ENCODE assay signal across 27 cellular contexts in the genomic region with DNA sequence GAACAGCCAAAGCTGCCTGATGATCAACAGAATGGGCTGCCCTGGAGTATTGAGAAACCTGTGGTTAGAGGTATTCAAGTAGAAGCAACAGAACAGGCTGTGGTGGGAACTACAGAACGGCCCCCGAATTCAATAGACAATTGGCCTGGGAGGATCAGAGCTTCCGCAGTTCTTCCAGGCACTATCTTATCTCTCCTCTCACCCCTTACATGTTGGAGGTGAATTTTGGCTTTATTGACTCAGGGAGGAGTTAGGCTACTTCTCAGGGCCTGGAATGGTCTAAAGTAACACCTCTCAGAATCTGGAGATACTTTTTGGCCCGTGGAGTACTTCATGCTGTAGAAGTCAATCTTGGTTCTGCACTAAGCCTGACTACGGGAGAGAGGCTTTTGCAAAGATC.
"Had no signal": no experiment of that assay in that cellular context is flagged by ENCODE, and none has a peak within 500 bp of the region (broad histone marks: within the 10 kb centered on the region; RNA-seq: fewer than 3 reads in every experiment).

No MANE protein-coding gene starts in this region.

- ATAC-seq: activated CD4-positive, CD25-positive, alpha-beta regulatory T cell treated with anti-CD3 and anti-CD28 coated beads, Interleukin-2, amount 50 U/mL, for 24 hours; activated CD8-positive, alpha-beta T cell treated with anti-CD3 and anti-CD28 coated beads for 36 hours; activated T-cell treated with anti-CD3 and anti-CD28 coated beads, Interleukin-2, amount 50 U/mL, for 4 hours; activated T-helper 17 cell treated with anti-CD3 and anti-CD28 coated beads, Interleukin-2, amount 50 U/mL, for 72 hours; effector memory CD8-positive, alpha-beta T cell; gastroesophageal sphincter; T-helper 17 cell had no signal

- H3K4me1 ChIP-seq: esophagus squamous epithelium had no signal

- H3K27ac ChIP-seq: brain microvascular endothelial cell, epithelial cell of prostate, esophagus squamous epithelium, gastroesophageal sphincter, WERI-Rb-1 had no signal

- H3K9me3 ChIP-seq: esophagus squamous epithelium, gastroesophageal sphincter had no signal

- H3K4me3 ChIP-seq: coronary artery, dorsolateral prefrontal cortex, esophagus squamous epithelium, gastroesophageal sphincter had no signal

- H3K27me3 ChIP-seq: brain microvascular endothelial cell, dorsolateral prefrontal cortex, gastroesophageal sphincter had no signal

- DNase-seq: activated B cell treated with CpG ODN at 0.5 μM for 24 hours; activated CD4-positive, alpha-beta T cell treated with anti-CD3 and anti-CD28 coated beads for 48 hours; activated CD4-positive, alpha-beta T cell treated with anti-CD3 and anti-CD28 coated beads, Interleukin-2, amount 50 U/mL, for 1 hour; activated CD4-positive, alpha-beta T cell treated with anti-CD3 and anti-CD28 coated beads, Interleukin-2, amount 50 U/mL, for 48 hours; activated CD8-positive, alpha-beta memory T cell treated with anti-CD3 and anti-CD28 coated beads for 24 hours; activated CD8-positive, alpha-beta T cell treated with anti-CD3 and anti-CD28 coated beads for 36 hours; activated effector memory CD4-positive, alpha-beta T cell treated with Interleukin-2 at 50 U/mL for 16 hours; activated gamma-delta T cell treated with Interleukin-2 at 50 U/mL for 16 hours; activated naive CD4-positive, alpha-beta T cell treated with anti-CD3 and anti-CD28 coated beads, Interleukin-2, amount 50 U/mL, for 16 hours; activated naive CD4-positive, alpha-beta T cell treated with Interleukin-2 at 50 U/mL for 16 hours; activated T-cell treated with anti-CD3 and anti-CD28 coated beads, Interleukin-2, amount 50 U/mL, for 4 hours; amniotic stem cell; anterior cingulate cortex; brain microvascular endothelial cell; dorsolateral prefrontal cortex; effector memory CD8-positive, alpha-beta T cell; esophagus squamous epithelium; foreskin melanocyte; T-helper 1 cell; T-helper 17 cell; T1000; WERI-Rb-1 had no signal

- H3K36me3 ChIP-seq: brain microvascular endothelial cell, esophagus squamous epithelium, gastroesophageal sphincter, WERI-Rb-1 had no signal
